ENCODE assay signal across 18 cellular contexts in the genomic region with DNA sequence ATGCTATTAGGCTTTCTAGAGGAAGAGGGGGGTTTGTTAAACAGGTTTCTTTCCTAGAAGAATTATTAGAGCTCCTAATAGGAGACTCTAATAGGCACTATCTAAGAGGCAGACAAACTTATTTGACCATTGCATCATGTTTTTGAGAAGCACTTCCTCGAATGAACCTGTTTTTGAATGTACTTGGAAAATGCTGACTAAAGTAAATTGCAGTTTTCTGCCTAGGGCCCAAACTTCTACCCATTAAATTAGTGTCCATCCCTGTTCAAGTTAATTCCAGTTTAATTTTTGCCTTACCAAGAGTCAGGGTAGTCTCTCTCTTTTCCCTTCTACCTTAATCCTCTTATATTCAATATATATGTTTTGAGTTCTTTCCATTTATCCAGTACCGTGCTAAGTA.
A peak's percentile ranks its signal among the peaks of the same experiment; 100 is the strongest.
DNase-seq lines count a peak whose midpoint lies in the region; ATAC-seq, FAIRE-seq and TF ChIP-seq lines count a peak whose summit lies in the region.
"Had no signal": no experiment of that assay in that cellular context is flagged by ENCODE, and none has a peak within 500 bp of the region (broad histone marks: within the 10 kb centered on the region; RNA-seq: fewer than 3 reads in every experiment).

No MANE protein-coding gene starts in this region.

- H3K27ac ChIP-seq in GM23338 (ENCODE audit: low read depth) (no peak overlapping the region), K562 (ENCODE audit: extremely low read depth, low read depth, low read length) (no peak overlapping the region)
- H3K27ac ChIP-seq: GM23248 had no signal

- ATAC-seq in GM23338, result no peak
- ATAC-seq in K562, result no peak
- ATAC-seq in GM21825 (IDR thresholded peaks at IDR 0.05; ENCODE audit: unreplicated experiment), result no peak
- ATAC-seq in natural killer cell, result no peak

- no peak overlapping the region for H3K9ac ChIP-seq in K562 (ENCODE audit: insufficient read depth in 1 of 2, low read depth in 2 of 2, low read length in 2 of 2)
- H3K9ac ChIP-seq: GM23248 had no signal

- H3K4me3 Mint-ChIP-seq in GM23338 (no peak overlapping the region), natural killer cell (no peak overlapping the region)
- H3K4me3 Mint-ChIP-seq: CD4-positive, alpha-beta memory T cell had no signal

- H3K36me3 ChIP-seq in GM23338 (ENCODE audit: insufficient read depth) (no peaks in the 10 kb centered on the region), K562 (ENCODE audit: control insufficient read depth, insufficient read depth, low read length) (no peaks in the 10 kb centered on the region)

- TF ChIP-seq CTCF in GM23338 (conservative IDR thresholded peaks at IDR 0.05; ENCODE audit: low read depth in 2 of 2) (no peak), K562 (IDR thresholded peaks at IDR 0.05 in 2 of 3, conservative IDR thresholded peaks at IDR 0.05 in 1 of 3; ENCODE audit: insufficient read depth in 2 of 3, low read depth in 1 of 3, low read length in 3 of 3) (no peak), natural killer cell (IDR thresholded peaks at IDR 0.05) (no peak)

- H3K27ac Mint-ChIP-seq in GM23338, result peak overlapping the region; percentile 58; the same call in 1 of the 2 replicates
- H3K27ac Mint-ChIP-seq in natural killer cell, result no peak overlapping the region
- H3K27ac Mint-ChIP-seq: CD4-positive, alpha-beta memory T cell had no signal

- BruUV-seq in K562 (replicated peaks; lab: Mats Ljungman, UMichigan), result no TSS peak

- no peak for FAIRE-seq in K562 (lab: Jason Lieb, UNC)
- FAIRE-seq: G401.6, GM12892 had no signal

- H4K20me1 ChIP-seq in GM23338 (replicated peaks; ENCODE audit: insufficient read depth), result no peaks in the 10 kb centered on the region
- no peaks in the 10 kb centered on the region for H4K20me1 ChIP-seq in K562 (replicated peaks; ENCODE audit: control insufficient read depth, insufficient read depth, low read length)

- no peaks in the 10 kb centered on the region for H3K9me3 ChIP-seq in K562 (replicated peaks; ENCODE audit: control insufficient read depth, insufficient read depth, low read depth, low read length)

- H3F3A ChIP-seq in GM23338 (replicated peaks; ENCODE audit: low read depth), result no peaks in the 10 kb centered on the region

- no peak for TF ChIP-seq RAD21 in K562 (CRISPR knock-in tag; conservative IDR thresholded peaks at IDR 0.05 in 1 of 2, IDR thresholded peaks at IDR 0.05 in 1 of 2)

- CTCF ChIA-PET in K562 (lab: Yijun Ruan, JAX; ENCODE audit: low intra/inter-chr PET ratio), result no interaction called here

- no peak overlapping the region for H3K4me2 ChIP-seq in GM23338
- H3K4me2 ChIP-seq in K562 (ENCODE audit: insufficient read depth, low read length), result no peak overlapping the region

- peak; percentile 17 for DNase-seq in DMS53 (lab: John Stamatoyannopoulos, UW)
- DNase-seq in DMS53 treated with DMSO at 0.1 percent for 48 hours (lab: John Stamatoyannopoulos, UW; ENCODE audit: unreplicated experiment), result no peak
- no peak for DNase-seq in GM23338 (ENCODE audit: low spot score)
- no peak for DNase-seq in K562 (ENCODE audit: extremely low read depth in 1 of 4, low spot score in 3 of 4)
- no peak for DNase-seq in GOT3 (lab: John Stamatoyannopoulos, UW)
- DNase-seq in natural killer cell, result no peak
- DNase-seq: 8988T; C1 segment of cervical spinal cord; Calu3; CD4-positive, alpha-beta memory T cell; COR-L47; DND-41; GM23248; H7; HCEC 1CT had no signal

- H3K4me1 Mint-ChIP-seq in GM23338, result no peaks in the 10 kb centered on the region; the same call in 2 of the 3 replicates
- H3K4me1 Mint-ChIP-seq in natural killer cell, result no peaks in the 10 kb centered on the region
- H3K4me1 Mint-ChIP-seq: CD4-positive, alpha-beta memory T cell had no signal

- TF ChIP-seq POLR2A in K562 (conservative IDR thresholded peaks at IDR 0.05), result no peak

- intact Hi-C loops in K562 (cut with micrococcal nuclease) (no loop called here), natural killer cell (cut with micrococcal nuclease) (no loop called here)

- H3K36me3 Mint-ChIP-seq in GM23338 (ENCODE audit: low read depth), result no peaks in the 10 kb centered on the region
- H3K36me3 Mint-ChIP-seq in natural killer cell, result no peaks in the 10 kb centered on the region
- H3K36me3 Mint-ChIP-seq: CD4-positive, alpha-beta memory T cell had no signal

- H3K9me3 Mint-ChIP-seq in GM23338 (no peaks in the 10 kb centered on the region), natural killer cell (peaks cover 4 to 7% of the 10 kb centered on the region in 2 donors)

- no peaks in the 10 kb centered on the region for H3K27me3 ChIP-seq in GM23338 (ENCODE audit: insufficient read depth)
- H3K27me3 ChIP-seq in K562 (ENCODE audit: control insufficient read depth in 2 of 2, insufficient read depth in 2 of 2, low read length in 2 of 2), result no peaks in the 10 kb centered on the region

- WGBS in K562 (ENCODE audit: insufficient coverage, low coverage, missing lambda C conversion rate), result 0% methylated on average over 2 of the region's 2 CpGs

- H3K9me2 ChIP-seq in GM23338 (ENCODE audit: insufficient read depth), result no peaks in the 10 kb centered on the region

- no peak for TF ChIP-seq EP300 in K562 (IDR thresholded peaks at IDR 0.05; ENCODE audit: low read length)

- in situ Hi-C loops in K562 (cut with MboI), result no loop called here

- H3K79me2 ChIP-seq in GM23338 (replicated peaks; ENCODE audit: insufficient read depth) (no peaks in the 10 kb centered on the region), K562 (ENCODE audit: control insufficient read depth, insufficient read depth, low read length) (no peaks in the 10 kb centered on the region)

- no peaks in the 10 kb centered on the region for H3K4me1 ChIP-seq in GM23338 (ENCODE audit: insufficient read depth)
- no peaks in the 10 kb centered on the region for H3K4me1 ChIP-seq in K562 (replicated peaks in 1 of 2; ENCODE audit: control insufficient read depth in 2 of 2, insufficient read depth in 2 of 2, low read length in 2 of 2)

- H3K9me1 ChIP-seq in K562 (ENCODE audit: control insufficient read depth, insufficient read depth, low read length), result no peaks in the 10 kb centered on the region

- H3K27me3 Mint-ChIP-seq in GM23338 (ENCODE audit: insufficient read depth, low read depth, poor library complexity), result peaks cover 3% of the 10 kb centered on the region
- no peaks in the 10 kb centered on the region for H3K27me3 Mint-ChIP-seq in natural killer cell (ENCODE audit: low read depth in 2 of 2)
- H3K27me3 Mint-ChIP-seq: CD4-positive, alpha-beta memory T cell had no signal

- H2AFZ ChIP-seq in GM23338 (no peak overlapping the region), K562 (ENCODE audit: low read depth, low read length) (no peak overlapping the region)
- H2AFZ ChIP-seq: GM23248 had no signal

- H3K4me3 ChIP-seq in GM23338 (no peak overlapping the region), K562 (no peak overlapping the region)
- H3K4me3 ChIP-seq: GM23248 had no signal

- POLR2A ChIA-PET in K562 (lab: Yijun Ruan, JAX), result no interaction called here

TF ChIP-seq in GM23338, 12 proteins besides CTCF, POLR2A, EP300 and RAD21 (continues in another document):
- TF ChIP-seq NANOG (IDR thresholded peaks at IDR 0.05; ENCODE audit: borderline replicate concordance), result no peak
- TF ChIP-seq EZH2phosphoT487 (IDR thresholded peaks at IDR 0.05; ENCODE audit: unreplicated experiment), result no peak

TF ChIP-seq in K562, 482 proteins besides CTCF, POLR2A, EP300 and RAD21:
- TF ChIP-seq ESRRA (IDR thresholded peaks at IDR 0.05; ENCODE audit: borderline replicate concordance, low read depth) (no peak), SIRT6 (IDR thresholded peaks at IDR 0.05; ENCODE audit: low read depth, low read length) (no peak), NFIC (IDR thresholded peaks at IDR 0.05) (no peak), MAFF (IDR thresholded peaks at IDR 0.05; ENCODE audit: low read length) (peak; percentile 42; the same call in 1 of the 2 replicates), MAFG (tag; conservative IDR thresholded peaks at IDR 0.05) (0 out of 2 replicates have a peak, but pooled peaks have one; percentile 25), NFRKB (IDR thresholded peaks at IDR 0.05; ENCODE audit: low read depth) (no peak), TAF15 (IDR thresholded peaks at IDR 0.05; ENCODE audit: low read depth, low read length) (no peak), SIN3A (IDR thresholded peaks at IDR 0.05; ENCODE audit: borderline replicate concordance in 2 of 2, control insufficient read depth in 1 of 2, low read depth in 2 of 2, low read length in 2 of 2) (no peak), KAT8 (IDR thresholded peaks at IDR 0.05; ENCODE audit: low read depth) (no peak), ZFX (CRISPR knock-in tag; IDR thresholded peaks at IDR 0.05) (no peak), HCFC1 (IDR thresholded peaks at IDR 0.05; ENCODE audit: low read depth, low read length) (no peak), POLR2H (tag; IDR thresholded peaks at IDR 0.05; ENCODE audit: low read depth) (no peak), ZNF76 (CRISPR knock-in tag; IDR thresholded peaks at IDR 0.05; ENCODE audit: borderline replicate concordance) (no peak), ZSCAN29 (IDR thresholded peaks at IDR 0.05) (no peak), ZBTB7A (IDR thresholded peaks at IDR 0.05; ENCODE audit: borderline replicate concordance, control insufficient read depth, low read depth, low read length) (no peak), ZNF316 (IDR thresholded peaks at IDR 0.05) (peak; percentile 48; the same call in 1 of the 2 replicates), MAFK (IDR thresholded peaks at IDR 0.05; ENCODE audit: low read length) (peak; percentile 39; the same call in 1 of the 2 replicates), FOXK1 (CRISPR knock-in tag; IDR thresholded peaks at IDR 0.05; ENCODE audit: borderline replicate concordance) (no peak), CBX1 (IDR thresholded peaks at IDR 0.05; ENCODE audit: low read depth) (no peak)
